8 cellular contexts compared by ENCODE assay signal in the genomic region with DNA sequence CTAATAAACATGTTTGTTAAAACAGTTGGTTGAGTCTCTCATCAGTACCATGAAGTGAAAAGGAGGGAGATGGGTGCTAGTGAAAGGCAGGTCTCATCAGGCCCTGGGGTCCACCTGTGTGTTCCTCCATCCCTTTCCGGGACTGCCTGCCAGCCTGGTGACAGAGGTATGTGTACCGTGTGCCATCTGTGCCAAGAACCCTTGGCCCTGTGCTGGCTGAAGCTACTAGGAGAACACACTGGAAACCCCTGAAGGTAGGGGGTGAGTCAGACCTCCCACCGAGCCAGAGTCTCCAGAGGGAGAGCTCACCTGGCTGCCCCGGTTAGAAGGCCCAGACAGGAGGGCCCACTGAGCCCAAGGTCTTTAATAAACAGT.
DNase-seq lines count a peak whose midpoint lies in the region; ATAC-seq, FAIRE-seq and TF ChIP-seq lines count a peak whose summit lies in the region.

No MANE protein-coding gene starts in this region.

- H3K36me3 ChIP-seq in NT2/D1 (ENCODE audit: insufficient read depth, insufficient read length, low read length) (peaks cover 9% of the 10 kb centered on the region), mucosa of rectum (ENCODE audit: control insufficient read depth in 2 of 2, insufficient read depth in 2 of 2, low read length in 2 of 2) (peaks cover 6 to 13% of the 10 kb centered on the region in 2 donors)

- no peak for TF ChIP-seq CTCF in GM12875 (IDR thresholded peaks at IDR 0.05; ENCODE audit: borderline replicate concordance, insufficient read depth, low read depth, low read length)
- TF ChIP-seq CTCF in D721Med (IDR thresholded peaks at IDR 0.05; ENCODE audit: insufficient read depth, missing control alignments) = no peak

- peaks cover 13% of the 10 kb centered on the region for H3K4me1 ChIP-seq in NT2/D1 (ENCODE audit: insufficient read depth, insufficient read length)
- H3K4me1 ChIP-seq in mucosa of rectum (ENCODE audit: control insufficient read depth in 2 of 2, insufficient read depth in 2 of 2, low read length in 2 of 2) = peaks cover 34 to 52% of the 10 kb centered on the region in 2 donors

- no peak for FAIRE-seq in D721Med (lab: Jason Lieb, UNC)

- H3K27ac ChIP-seq in caudate nucleus (ENCODE audit: low read depth, low read length) (peak overlapping the region; percentile 99), mucosa of rectum (ENCODE audit: low read depth in 2 of 2, low read length in 2 of 2) (peak overlapping the region; percentile 98 to 99)

- H3K9me3 ChIP-seq in NT2/D1 (ENCODE audit: insufficient read depth, low read length) = no peaks in the 10 kb centered on the region
- no peaks in the 10 kb centered on the region for H3K9me3 ChIP-seq in mucosa of rectum (ENCODE audit: control insufficient read depth in 2 of 2, low read length in 2 of 2)

- H3K27me3 ChIP-seq in NT2/D1 (ENCODE audit: insufficient read depth, insufficient read length) = no peaks in the 10 kb centered on the region
- H3K27me3 ChIP-seq in mucosa of rectum (ENCODE audit: control insufficient read depth in 2 of 2, insufficient read depth in 2 of 2, low read length in 2 of 2) = no peaks in the 10 kb centered on the region

- DNase-seq in NT2/D1 (ENCODE audit: low read depth, low spot score) (no peak), caudate nucleus (lab: John Stamatoyannopoulos, UW) (peak in 6 of 61 donors; percentile 13 to 48 (median 26)), D721Med (ENCODE audit: insufficient read length, low spot score) (no peak), glomerular visceral epithelial cell (ENCODE audit: extremely low spot score) (no peak), SHP77 (lab: John Stamatoyannopoulos, UW) (no peak)

- peak overlapping the region; percentile 26 for H3K9ac ChIP-seq in NT2/D1 (ENCODE audit: insufficient read length, low read depth)
- peak overlapping the region in 1 of 2 donors; percentile 99 for H3K9ac ChIP-seq in mucosa of rectum (ENCODE audit: low read depth in 1 of 2, low read length in 2 of 2)

- no peak for ATAC-seq in GM21515 (IDR thresholded peaks at IDR 0.05; ENCODE audit: unreplicated experiment)

- H3K4me3 ChIP-seq in GM12875 (ENCODE audit: low read depth, low read length) = peak overlapping the region; percentile 94
- H3K4me3 ChIP-seq in NT2/D1 (ENCODE audit: insufficient read length, low read depth) = no peak overlapping the region
- H3K4me3 ChIP-seq in mucosa of rectum (ENCODE audit: low read length in 2 of 2) = peak overlapping the region; percentile 96
